In genomic region chr2:28635251-28635650, GRCh38 we compare ENCODE assay signal across 14 cellular contexts.
DNase-seq lines count a peak whose midpoint lies in the region; ATAC-seq and TF ChIP-seq lines count a peak whose summit lies in the region.
"Had no signal": no experiment of that assay in that cellular context is flagged by ENCODE, and none has a peak within 500 bp of the region (broad histone marks: within the 10 kb centered on the region; RNA-seq: fewer than 3 reads in every experiment).

No MANE protein-coding gene starts in this region.

- H3K36me3 ChIP-seq in lung (ENCODE audit: control insufficient read depth in 2 of 2, insufficient read depth in 2 of 2, low read length in 2 of 2) (no peaks in the 10 kb centered on the region), stomach (no peaks in the 10 kb centered on the region)
- H3K36me3 ChIP-seq: SJSA1 had no signal

- no peaks in the 10 kb centered on the region for H3K9me3 ChIP-seq in lung (ENCODE audit: control insufficient read depth in 2 of 2, insufficient read depth in 1 of 2, low read length in 1 of 2)
- no peaks in the 10 kb centered on the region for H3K9me3 ChIP-seq in stomach
- H3K9me3 ChIP-seq: SJSA1 had no signal

- peak overlapping the region; percentile 58 to 84 for H3K27ac ChIP-seq in lung (ENCODE audit: low read depth in 1 of 2, low read length in 1 of 2)
- H3K27ac ChIP-seq in stomach = peak overlapping the region; percentile 73 to 97 (median 83)
- H3K27ac ChIP-seq: SJSA1, VCaP had no signal

- H3K4me1 ChIP-seq in lung (ENCODE audit: control insufficient read depth in 2 of 2, insufficient read depth in 2 of 2, low read length in 2 of 2) = peaks cover 0 to 11% of the 10 kb centered on the region in 2 donors
- peaks cover 37 to 67% (median 45%) of the 10 kb centered on the region in 4 donors for H3K4me1 ChIP-seq in stomach

- no peak overlapping the region for H3K4me3 ChIP-seq in lung
- no peak overlapping the region for H3K4me3 ChIP-seq in stomach
- H3K4me3 ChIP-seq: SJSA1 had no signal

- no peaks in the 10 kb centered on the region for H3K27me3 ChIP-seq in lung (ENCODE audit: control insufficient read depth, insufficient read depth)
- H3K27me3 ChIP-seq in stomach = no peaks in the 10 kb centered on the region
- H3K27me3 ChIP-seq: SJSA1 had no signal

- TF ChIP-seq CTCF in lung (IDR thresholded peaks at IDR 0.05; ENCODE audit: control extremely low read depth, extremely low read depth) = no peak
- TF ChIP-seq CTCF in stomach (IDR thresholded peaks at IDR 0.05) = no peak

- TF ChIP-seq EP300 in stomach (IDR thresholded peaks at IDR 0.05) = peak; percentile 90

- DNase-seq in amniotic epithelial cell (ENCODE audit: low read depth) (peak; percentile 59), fibroblast of gingiva (ENCODE audit: low read depth) (peak; percentile 55), lung (ENCODE audit: low spot score) (no peak), stomach (peak; percentile 71), superior temporal gyrus (ENCODE audit: extremely low spot score) (no peak)
- no peak for DNase-seq in activated CD8-positive, alpha-beta memory T cell treated with anti-CD3 and anti-CD28 coated beads, Interleukin-2, amount 50 U/mL, for 48 hours
- DNase-seq: activated naive CD4-positive, alpha-beta T cell treated with anti-CD3 and anti-CD28 coated beads, Interleukin-2, amount 10 ng/mL, durations not matched to agents 7 days and 5 days; naive thymus-derived CD8-positive, alpha-beta T cell; NCI-H1436 treated with DMSO at 0.1 percent for 48 hours; NCI-H748 treated with DMSO at 0.1 percent for 48 hours had no signal

- intact Hi-C loops in stomach (cut with DNase I; ENCODE audit: low total_unique reads) = no loop called here

- WGBS in lung, 2 donors = 60 to 84% methylated on average over 2 of the region's 2 CpGs
- 18 to 33% (median 27%) methylated on average over 2 of the region's 2 CpGs for WGBS in stomach, 5 donors

- ATAC-seq in lung (ENCODE audit: insufficient read depth, low FRiP score) = no peak
- no peak for ATAC-seq in HG02870 (IDR thresholded peaks at IDR 0.05; ENCODE audit: unreplicated experiment)
- ATAC-seq in GM19328 (IDR thresholded peaks at IDR 0.05; ENCODE audit: unreplicated experiment) = no peak
- ATAC-seq: naive thymus-derived CD8-positive, alpha-beta T cell had no signal

- no peak for TF ChIP-seq POLR2A in stomach (IDR thresholded peaks at IDR 0.05)

Comparison
In these comparisons a context has a peak if more than half of its experiments do, and no peak if none do; other contexts are left out.
1. DNase-seq: peak in amniotic epithelial cell (single experiment), fibroblast of gingiva (single experiment) and stomach (single experiment); none in lung (single experiment), superior temporal gyrus (single experiment) and activated CD8-positive, alpha-beta memory T cell treated with anti-CD3 and anti-CD28 coated beads, Interleukin-2, amount 50 U/mL, for 48 hours (single experiment).